In the genomic region with DNA sequence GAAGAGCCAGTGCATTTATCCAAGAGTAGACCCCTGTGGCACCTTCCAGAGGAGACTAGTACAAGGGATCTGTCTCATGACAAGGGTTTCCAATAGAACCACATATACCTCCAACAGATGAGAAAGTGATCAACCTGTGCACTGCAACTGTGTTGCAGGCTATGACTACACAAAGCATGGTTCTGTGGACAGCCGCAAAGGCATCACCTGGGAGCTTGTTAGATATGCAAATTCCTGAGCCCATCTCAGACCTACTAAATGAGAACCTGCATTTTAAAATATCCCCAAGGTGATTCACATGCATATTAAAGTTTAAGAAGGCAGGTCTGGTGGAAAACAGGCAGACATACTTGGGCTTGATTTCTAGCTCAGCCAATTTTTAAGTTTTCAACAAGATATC, we compare ENCODE assay signal across 21 cellular contexts.
A peak's percentile ranks its signal among the peaks of the same experiment; 100 is the strongest.
DNase-seq lines count a peak whose midpoint lies in the region; ATAC-seq and TF ChIP-seq lines count a peak whose summit lies in the region.
"Had no signal": no experiment of that assay in that cellular context is flagged by ENCODE, and none has a peak within 500 bp of the region (broad histone marks: within the 10 kb centered on the region; RNA-seq: fewer than 3 reads in every experiment).

No MANE protein-coding gene starts in this region.

- H3K4me3 ChIP-seq in CD8-positive, alpha-beta T cell (ENCODE audit: low read depth, low read length), result no peak overlapping the region
- H3K4me3 ChIP-seq: GM12878 had no signal

- intact Hi-C loops in activated CD8-positive, alpha-beta T cell treated with anti-CD3 and anti-CD28 coated beads for 36 hours (cut with micrococcal nuclease), result no loop called here
- intact Hi-C loops in CD8-positive, alpha-beta T cell (cut with DNase I, micrococcal nuclease), result no loop called here

- H3K36me3 Mint-ChIP-seq in activated CD8-positive, alpha-beta T cell treated with anti-CD3 and anti-CD28 coated beads for 36 hours (ENCODE audit: low read depth), result peaks cover 59% of the 10 kb centered on the region
- H3K36me3 Mint-ChIP-seq in activated CD8-positive, alpha-beta T cell treated with anti-CD3 and anti-CD28 coated beads, Interleukin-2, amount 10 ng/mL, durations not matched to agents 7 days and 5 days (ENCODE audit: low read depth), result peaks cover 6% of the 10 kb centered on the region
- peaks cover 50% of the 10 kb centered on the region for H3K36me3 Mint-ChIP-seq in CD8-positive, alpha-beta T cell
- peaks cover 29% of the 10 kb centered on the region for H3K36me3 Mint-ChIP-seq in activated naive CD8-positive, alpha-beta T cell treated with anti-CD3 and anti-CD28 coated beads, Interleukin-2, amount 50 U/mL, for 24 hours (ENCODE audit: low read depth)
- peaks cover 23% of the 10 kb centered on the region for H3K36me3 Mint-ChIP-seq in stimulated activated memory B cell treated with anti-CD40 and anti-IgM and Interleukin-4, amounts not matched to agents 10 μg/mL and 1 μg/mL and 100 μg/mL, for 72 hours

- no peaks in the 10 kb centered on the region for H3K9me3 ChIP-seq in CD8-positive, alpha-beta T cell (ENCODE audit: low read length)
- H3K9me3 ChIP-seq: BE2C had no signal

- no peak overlapping the region for H3K4me3 Mint-ChIP-seq in activated CD8-positive, alpha-beta T cell treated with anti-CD3 and anti-CD28 coated beads for 36 hours
- no peak overlapping the region for H3K4me3 Mint-ChIP-seq in activated CD8-positive, alpha-beta T cell treated with anti-CD3 and anti-CD28 coated beads, Interleukin-2, amount 10 ng/mL, durations not matched to agents 7 days and 5 days
- H3K4me3 Mint-ChIP-seq in CD8-positive, alpha-beta T cell, result no peak overlapping the region
- H3K4me3 Mint-ChIP-seq in activated naive CD8-positive, alpha-beta T cell treated with anti-CD3 and anti-CD28 coated beads, Interleukin-2, amount 50 U/mL, for 24 hours, result no peak overlapping the region
- no peak overlapping the region for H3K4me3 Mint-ChIP-seq in stimulated activated memory B cell treated with anti-CD40 and anti-IgM and Interleukin-4, amounts not matched to agents 10 μg/mL and 1 μg/mL and 100 μg/mL, for 72 hours

- POLR2A ChIA-PET in activated CD8-positive, alpha-beta T cell treated with anti-CD3 and anti-CD28 coated beads for 36 hours (lab: Charles Lee), result interaction anchor here (1.4 kb wide), 1 partner anchor 164 kb away, joined by 3 read pairs; no protein-coding TSS in a partner anchor
- POLR2A ChIA-PET in activated CD8-positive, alpha-beta T cell treated with anti-CD3 and anti-CD28 coated beads, Interleukin-2, amount 10 ng/mL, durations not matched to agents 7 days and 5 days (lab: Charles Lee), result no interaction called here
- POLR2A ChIA-PET in CD8-positive, alpha-beta T cell (lab: Charles Lee), result interaction anchor here (1.4 kb wide), 1 partner anchor 86 kb away, joined by 3 read pairs; no protein-coding TSS in a partner anchor

- DNase-seq in activated CD8-positive, alpha-beta T cell treated with anti-CD3 and anti-CD28 coated beads for 36 hours, result no peak
- DNase-seq in activated CD8-positive, alpha-beta T cell treated with anti-CD3 and anti-CD28 coated beads, Interleukin-2, amount 10 ng/mL, durations not matched to agents 7 days and 5 days, result no peak
- DNase-seq in CD8-positive, alpha-beta T cell, result no peak
- DNase-seq in activated naive CD8-positive, alpha-beta T cell treated with anti-CD3 and anti-CD28 coated beads, Interleukin-2, amount 50 U/mL, for 24 hours, result no peak
- DNase-seq in HuH-7.5 (ENCODE audit: low spot score), result no peak
- DNase-seq in stimulated activated naive CD4-positive, alpha-beta T cell (lab: John Stamatoyannopoulos, UW), result no peak
- no peak for DNase-seq in GM13976 (ENCODE audit: low spot score)
- DNase-seq: BE2C; CD4-positive, CD25-positive, alpha-beta regulatory T cell; DMS153; KBM-7; MV-4-11; NCI-H1417; NCI-H187; NCI-H2227 treated with DMSO at 0.1 percent for 48 hours; NCI-H510A treated with DMSO at 0.1 percent for 48 hours; PC-3; RPMI8226; SHP77 treated with DMSO at 0.1 percent for 48 hours had no signal

- peak; percentile 38 for ATAC-seq in activated CD8-positive, alpha-beta T cell treated with anti-CD3 and anti-CD28 coated beads for 36 hours
- ATAC-seq in activated CD8-positive, alpha-beta T cell treated with anti-CD3 and anti-CD28 coated beads, Interleukin-2, amount 10 ng/mL, durations not matched to agents 7 days and 5 days, result no peak
- peak; percentile 17 for ATAC-seq in CD8-positive, alpha-beta T cell
- peak; percentile 61 for ATAC-seq in activated naive CD8-positive, alpha-beta T cell treated with anti-CD3 and anti-CD28 coated beads, Interleukin-2, amount 50 U/mL, for 24 hours
- ATAC-seq in stimulated activated memory B cell treated with anti-CD40 and anti-IgM and Interleukin-4, amounts not matched to agents 10 μg/mL and 1 μg/mL and 100 μg/mL, for 72 hours, result peak; percentile 78
- ATAC-seq: GM12878, PC-3 had no signal

- H3K9me3 Mint-ChIP-seq in activated CD8-positive, alpha-beta T cell treated with anti-CD3 and anti-CD28 coated beads for 36 hours, result peaks cover 6% of the 10 kb centered on the region
- H3K9me3 Mint-ChIP-seq in activated CD8-positive, alpha-beta T cell treated with anti-CD3 and anti-CD28 coated beads, Interleukin-2, amount 10 ng/mL, durations not matched to agents 7 days and 5 days (ENCODE audit: insufficient read depth), result no peaks in the 10 kb centered on the region
- no peaks in the 10 kb centered on the region for H3K9me3 Mint-ChIP-seq in CD8-positive, alpha-beta T cell
- peaks cover 4% of the 10 kb centered on the region for H3K9me3 Mint-ChIP-seq in activated naive CD8-positive, alpha-beta T cell treated with anti-CD3 and anti-CD28 coated beads, Interleukin-2, amount 50 U/mL, for 24 hours
- H3K9me3 Mint-ChIP-seq in stimulated activated memory B cell treated with anti-CD40 and anti-IgM and Interleukin-4, amounts not matched to agents 10 μg/mL and 1 μg/mL and 100 μg/mL, for 72 hours, result peaks cover 4% of the 10 kb centered on the region

- in situ Hi-C loops in GM13976 (cut with MboI; ENCODE audit: low sequenced_read_pairs, unreplicated experiment), result no loop called here

- H3K4me1 ChIP-seq in CD8-positive, alpha-beta T cell (ENCODE audit: insufficient read depth, low read length), result peaks cover 33% of the 10 kb centered on the region
- H3K4me1 ChIP-seq: BE2C had no signal

- TF ChIP-seq CTCF in activated CD8-positive, alpha-beta T cell treated with anti-CD3 and anti-CD28 coated beads for 36 hours (IDR thresholded peaks at IDR 0.05), result no peak
- no peak for TF ChIP-seq CTCF in CD8-positive, alpha-beta T cell (IDR thresholded peaks at IDR 0.05)
- no peak for TF ChIP-seq CTCF in GM13976 (IDR thresholded peaks at IDR 0.05; ENCODE audit: borderline replicate concordance, control extremely low read depth, extremely low read depth, insufficient read depth, missing control alignments)

- CTCF ChIA-PET in activated CD8-positive, alpha-beta T cell treated with anti-CD3 and anti-CD28 coated beads for 36 hours (lab: Charles Lee), result no interaction called here
- CTCF ChIA-PET in activated CD8-positive, alpha-beta T cell treated with anti-CD3 and anti-CD28 coated beads, Interleukin-2, amount 10 ng/mL, durations not matched to agents 7 days and 5 days (lab: Charles Lee), result no interaction called here
- CTCF ChIA-PET in CD8-positive, alpha-beta T cell (lab: Charles Lee), result no interaction called here

- H3K36me3 ChIP-seq in CD8-positive, alpha-beta T cell (ENCODE audit: insufficient read depth, low read length), result no peaks in the 10 kb centered on the region
- H3K36me3 ChIP-seq: BE2C had no signal

- no peaks in the 10 kb centered on the region for H3K27me3 Mint-ChIP-seq in activated CD8-positive, alpha-beta T cell treated with anti-CD3 and anti-CD28 coated beads for 36 hours
- no peaks in the 10 kb centered on the region for H3K27me3 Mint-ChIP-seq in activated CD8-positive, alpha-beta T cell treated with anti-CD3 and anti-CD28 coated beads, Interleukin-2, amount 10 ng/mL, durations not matched to agents 7 days and 5 days (ENCODE audit: low read depth)
- H3K27me3 Mint-ChIP-seq in CD8-positive, alpha-beta T cell (ENCODE audit: low read depth), result no peaks in the 10 kb centered on the region
- no peaks in the 10 kb centered on the region for H3K27me3 Mint-ChIP-seq in activated naive CD8-positive, alpha-beta T cell treated with anti-CD3 and anti-CD28 coated beads, Interleukin-2, amount 50 U/mL, for 24 hours
- H3K27me3 Mint-ChIP-seq in stimulated activated memory B cell treated with anti-CD40 and anti-IgM and Interleukin-4, amounts not matched to agents 10 μg/mL and 1 μg/mL and 100 μg/mL, for 72 hours, result no peaks in the 10 kb centered on the region
- H3K27me3 Mint-ChIP-seq: CD4-positive, CD25-positive, alpha-beta regulatory T cell had no signal

- H3K27ac ChIP-seq in CD8-positive, alpha-beta T cell (ENCODE audit: low read depth, low read length), result no peak overlapping the region

- peaks cover 78% of the 10 kb centered on the region for H3K4me1 Mint-ChIP-seq in activated CD8-positive, alpha-beta T cell treated with anti-CD3 and anti-CD28 coated beads for 36 hours (ENCODE audit: low read depth)
- H3K4me1 Mint-ChIP-seq in activated CD8-positive, alpha-beta T cell treated with anti-CD3 and anti-CD28 coated beads, Interleukin-2, amount 10 ng/mL, durations not matched to agents 7 days and 5 days (ENCODE audit: low read depth), result peaks cover 23% of the 10 kb centered on the region
- H3K4me1 Mint-ChIP-seq in CD8-positive, alpha-beta T cell (ENCODE audit: low read depth), result peaks cover 86% of the 10 kb centered on the region
- peaks cover 86% of the 10 kb centered on the region for H3K4me1 Mint-ChIP-seq in activated naive CD8-positive, alpha-beta T cell treated with anti-CD3 and anti-CD28 coated beads, Interleukin-2, amount 50 U/mL, for 24 hours
- H3K4me1 Mint-ChIP-seq in stimulated activated memory B cell treated with anti-CD40 and anti-IgM and Interleukin-4, amounts not matched to agents 10 μg/mL and 1 μg/mL and 100 μg/mL, for 72 hours, result peaks cover 57% of the 10 kb centered on the region

- H3K27me3 ChIP-seq in CD8-positive, alpha-beta T cell (ENCODE audit: insufficient read depth, low read length), result no peaks in the 10 kb centered on the region
- H3K27me3 ChIP-seq: BE2C had no signal

- H3K27ac Mint-ChIP-seq in activated CD8-positive, alpha-beta T cell treated with anti-CD3 and anti-CD28 coated beads for 36 hours, result peak overlapping the region; percentile 49
- H3K27ac Mint-ChIP-seq in activated CD8-positive, alpha-beta T cell treated with anti-CD3 and anti-CD28 coated beads, Interleukin-2, amount 10 ng/mL, durations not matched to agents 7 days and 5 days, result no peak overlapping the region
- H3K27ac Mint-ChIP-seq in CD8-positive, alpha-beta T cell, result peak overlapping the region; percentile 71
- H3K27ac Mint-ChIP-seq in activated naive CD8-positive, alpha-beta T cell treated with anti-CD3 and anti-CD28 coated beads, Interleukin-2, amount 50 U/mL, for 24 hours, result peak overlapping the region; percentile 30
- no peak overlapping the region for H3K27ac Mint-ChIP-seq in stimulated activated memory B cell treated with anti-CD40 and anti-IgM and Interleukin-4, amounts not matched to agents 10 μg/mL and 1 μg/mL and 100 μg/mL, for 72 hours

Comparison
In these comparisons a context has a peak if more than half of its experiments do, and no peak if none do; other contexts are left out.
1. H3K27ac Mint-ChIP-seq: peak in activated CD8-positive, alpha-beta T cell treated with anti-CD3 and anti-CD28 coated beads for 36 hours (single experiment), CD8-positive, alpha-beta T cell (single experiment) and activated naive CD8-positive, alpha-beta T cell treated with anti-CD3 and anti-CD28 coated beads, Interleukin-2, amount 50 U/mL, for 24 hours (single experiment); none in activated CD8-positive, alpha-beta T cell treated with anti-CD3 and anti-CD28 coated beads, Interleukin-2, amount 10 ng/mL, durations not matched to agents 7 days and 5 days (single experiment) and stimulated activated memory B cell treated with anti-CD40 and anti-IgM and Interleukin-4, amounts not matched to agents 10 μg/mL and 1 μg/mL and 100 μg/mL, for 72 hours (single experiment).